Comparison of ENCODE assay signal across 1 cellular context in the genomic region with DNA sequence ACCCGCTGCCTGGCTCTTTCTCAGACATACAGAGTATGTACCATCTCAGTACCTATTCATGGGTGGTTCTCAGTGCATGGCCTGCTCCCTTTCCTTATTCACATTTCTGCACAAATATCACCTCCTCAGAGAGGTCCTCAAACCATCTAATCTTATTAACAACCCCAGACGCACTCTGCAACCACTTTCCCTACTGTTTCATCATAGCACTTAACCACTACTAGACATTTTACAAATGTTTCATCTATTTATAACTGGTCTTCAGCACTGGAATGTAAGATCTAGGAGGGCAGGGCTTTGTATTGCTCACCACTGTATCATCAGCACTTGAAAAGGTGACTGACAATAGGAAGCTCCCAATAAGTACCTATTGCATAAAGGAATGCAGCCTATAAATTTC.
TF ChIP-seq lines count a peak whose summit lies in the region.

No MANE protein-coding gene starts in this region.

TF ChIP-seq in H1, 55 proteins besides CTCF, POLR2A, EP300 and RAD21:
- TF ChIP-seq RXRA (IDR thresholded peaks at IDR 0.05; ENCODE audit: insufficient read depth, low read depth, low read length) (no peak), RFX5 (IDR thresholded peaks at IDR 0.05; ENCODE audit: borderline replicate concordance, low read depth, low read length) (no peak), SP4 (IDR thresholded peaks at IDR 0.05; ENCODE audit: low read length) (no peak), TAF7 (optimal IDR thresholded peaks at IDR 0.05; ENCODE audit: borderline replicate concordance, low read depth, low read length) (no peak), CREB1 (IDR thresholded peaks at IDR 0.05) (no peak)
- TF ChIP-seq, protein P1, sequence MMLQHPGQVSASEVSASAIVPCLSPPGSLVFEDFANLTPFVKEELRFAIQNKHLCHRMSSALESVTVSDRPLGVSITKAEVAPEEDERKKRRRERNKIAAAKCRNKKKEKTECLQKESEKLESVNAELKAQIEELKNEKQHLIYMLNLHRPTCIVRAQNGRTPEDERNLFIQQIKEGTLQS (IDR thresholded peaks at IDR 0.05; ENCODE audit: insufficient read depth, low read depth, low read length) = no peak
- TF ChIP-seq, protein P2, sequence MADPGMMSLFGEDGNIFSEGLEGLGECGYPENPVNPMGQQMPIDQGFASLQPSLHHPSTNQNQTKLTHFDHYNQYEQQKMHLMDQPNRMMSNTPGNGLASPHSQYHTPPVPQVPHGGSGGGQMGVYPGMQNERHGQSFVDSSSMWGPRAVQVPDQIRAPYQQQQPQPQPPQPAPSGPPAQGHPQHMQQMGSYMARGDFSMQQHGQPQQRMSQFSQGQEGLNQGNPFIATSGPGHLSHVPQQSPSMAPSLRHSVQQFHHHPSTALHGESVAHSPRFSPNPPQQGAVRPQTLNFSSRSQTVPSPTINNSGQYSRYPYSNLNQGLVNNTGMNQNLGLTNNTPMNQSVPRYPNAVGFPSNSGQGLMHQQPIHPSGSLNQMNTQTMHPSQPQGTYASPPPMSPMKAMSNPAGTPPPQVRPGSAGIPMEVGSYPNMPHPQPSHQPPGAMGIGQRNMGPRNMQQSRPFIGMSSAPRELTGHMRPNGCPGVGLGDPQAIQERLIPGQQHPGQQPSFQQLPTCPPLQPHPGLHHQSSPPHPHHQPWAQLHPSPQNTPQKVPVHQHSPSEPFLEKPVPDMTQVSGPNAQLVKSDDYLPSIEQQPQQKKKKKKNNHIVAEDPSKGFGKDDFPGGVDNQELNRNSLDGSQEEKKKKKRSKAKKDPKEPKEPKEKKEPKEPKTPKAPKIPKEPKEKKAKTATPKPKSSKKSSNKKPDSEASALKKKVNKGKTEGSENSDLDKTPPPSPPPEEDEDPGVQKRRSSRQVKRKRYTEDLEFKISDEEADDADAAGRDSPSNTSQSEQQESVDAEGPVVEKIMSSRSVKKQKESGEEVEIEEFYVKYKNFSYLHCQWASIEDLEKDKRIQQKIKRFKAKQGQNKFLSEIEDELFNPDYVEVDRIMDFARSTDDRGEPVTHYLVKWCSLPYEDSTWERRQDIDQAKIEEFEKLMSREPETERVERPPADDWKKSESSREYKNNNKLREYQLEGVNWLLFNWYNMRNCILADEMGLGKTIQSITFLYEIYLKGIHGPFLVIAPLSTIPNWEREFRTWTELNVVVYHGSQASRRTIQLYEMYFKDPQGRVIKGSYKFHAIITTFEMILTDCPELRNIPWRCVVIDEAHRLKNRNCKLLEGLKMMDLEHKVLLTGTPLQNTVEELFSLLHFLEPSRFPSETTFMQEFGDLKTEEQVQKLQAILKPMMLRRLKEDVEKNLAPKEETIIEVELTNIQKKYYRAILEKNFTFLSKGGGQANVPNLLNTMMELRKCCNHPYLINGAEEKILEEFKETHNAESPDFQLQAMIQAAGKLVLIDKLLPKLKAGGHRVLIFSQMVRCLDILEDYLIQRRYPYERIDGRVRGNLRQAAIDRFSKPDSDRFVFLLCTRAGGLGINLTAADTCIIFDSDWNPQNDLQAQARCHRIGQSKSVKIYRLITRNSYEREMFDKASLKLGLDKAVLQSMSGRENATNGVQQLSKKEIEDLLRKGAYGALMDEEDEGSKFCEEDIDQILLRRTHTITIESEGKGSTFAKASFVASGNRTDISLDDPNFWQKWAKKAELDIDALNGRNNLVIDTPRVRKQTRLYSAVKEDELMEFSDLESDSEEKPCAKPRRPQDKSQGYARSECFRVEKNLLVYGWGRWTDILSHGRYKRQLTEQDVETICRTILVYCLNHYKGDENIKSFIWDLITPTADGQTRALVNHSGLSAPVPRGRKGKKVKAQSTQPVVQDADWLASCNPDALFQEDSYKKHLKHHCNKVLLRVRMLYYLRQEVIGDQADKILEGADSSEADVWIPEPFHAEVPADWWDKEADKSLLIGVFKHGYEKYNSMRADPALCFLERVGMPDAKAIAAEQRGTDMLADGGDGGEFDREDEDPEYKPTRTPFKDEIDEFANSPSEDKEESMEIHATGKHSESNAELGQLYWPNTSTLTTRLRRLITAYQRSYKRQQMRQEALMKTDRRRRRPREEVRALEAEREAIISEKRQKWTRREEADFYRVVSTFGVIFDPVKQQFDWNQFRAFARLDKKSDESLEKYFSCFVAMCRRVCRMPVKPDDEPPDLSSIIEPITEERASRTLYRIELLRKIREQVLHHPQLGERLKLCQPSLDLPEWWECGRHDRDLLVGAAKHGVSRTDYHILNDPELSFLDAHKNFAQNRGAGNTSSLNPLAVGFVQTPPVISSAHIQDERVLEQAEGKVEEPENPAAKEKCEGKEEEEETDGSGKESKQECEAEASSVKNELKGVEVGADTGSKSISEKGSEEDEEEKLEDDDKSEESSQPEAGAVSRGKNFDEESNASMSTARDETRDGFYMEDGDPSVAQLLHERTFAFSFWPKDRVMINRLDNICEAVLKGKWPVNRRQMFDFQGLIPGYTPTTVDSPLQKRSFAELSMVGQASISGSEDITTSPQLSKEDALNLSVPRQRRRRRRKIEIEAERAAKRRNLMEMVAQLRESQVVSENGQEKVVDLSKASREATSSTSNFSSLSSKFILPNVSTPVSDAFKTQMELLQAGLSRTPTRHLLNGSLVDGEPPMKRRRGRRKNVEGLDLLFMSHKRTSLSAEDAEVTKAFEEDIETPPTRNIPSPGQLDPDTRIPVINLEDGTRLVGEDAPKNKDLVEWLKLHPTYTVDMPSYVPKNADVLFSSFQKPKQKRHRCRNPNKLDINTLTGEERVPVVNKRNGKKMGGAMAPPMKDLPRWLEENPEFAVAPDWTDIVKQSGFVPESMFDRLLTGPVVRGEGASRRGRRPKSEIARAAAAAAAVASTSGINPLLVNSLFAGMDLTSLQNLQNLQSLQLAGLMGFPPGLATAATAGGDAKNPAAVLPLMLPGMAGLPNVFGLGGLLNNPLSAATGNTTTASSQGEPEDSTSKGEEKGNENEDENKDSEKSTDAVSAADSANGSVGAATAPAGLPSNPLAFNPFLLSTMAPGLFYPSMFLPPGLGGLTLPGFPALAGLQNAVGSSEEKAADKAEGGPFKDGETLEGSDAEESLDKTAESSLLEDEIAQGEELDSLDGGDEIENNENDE (IDR thresholded peaks at IDR 0.05; ENCODE audit: insufficient replicate concordance, low read length) = no peak
- TF ChIP-seq, protein P3, sequence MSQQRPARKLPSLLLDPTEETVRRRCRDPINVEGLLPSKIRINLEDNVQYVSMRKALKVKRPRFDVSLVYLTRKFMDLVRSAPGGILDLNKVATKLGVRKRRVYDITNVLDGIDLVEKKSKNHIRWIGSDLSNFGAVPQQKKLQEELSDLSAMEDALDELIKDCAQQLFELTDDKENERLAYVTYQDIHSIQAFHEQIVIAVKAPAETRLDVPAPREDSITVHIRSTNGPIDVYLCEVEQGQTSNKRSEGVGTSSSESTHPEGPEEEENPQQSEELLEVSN (IDR thresholded peaks at IDR 0.05) = no peak
